In genomic region chr22:27213766-27214581, GRCh38 we compare ENCODE assay signal across 12 cellular contexts.
A peak's percentile ranks its signal among the peaks of the same experiment; 100 is the strongest.
DNase-seq lines count a peak whose midpoint lies in the region; ATAC-seq and TF ChIP-seq lines count a peak whose summit lies in the region.
"Had no signal": no experiment of that assay in that cellular context is flagged by ENCODE, and none has a peak within 500 bp of the region (broad histone marks: within the 10 kb centered on the region; RNA-seq: fewer than 3 reads in every experiment).

No MANE protein-coding gene starts in this region.

- intact Hi-C loops in ascending aorta (cut with DNase I) (loop anchor here (2.0 to 10.0 kb wide), 6 partner anchors 25 to 591 kb away; partner anchors contain the start of gene MN1), thyroid gland (cut with DNase I) (no loop called here)

- peaks cover 11 to 30% of the 10 kb centered on the region in 2 donors for H3K4me1 ChIP-seq in ascending aorta
- H3K4me1 ChIP-seq in gastroesophageal sphincter, result peaks cover 0 to 50% (median 15%) of the 10 kb centered on the region in 3 donors
- peaks cover 9 to 13% of the 10 kb centered on the region in 2 donors for H3K4me1 ChIP-seq in muscle layer of duodenum (ENCODE audit: control insufficient read depth in 1 of 2, insufficient read depth in 2 of 2, low read length in 2 of 2)
- H3K4me1 ChIP-seq in thyroid gland, result peaks cover 17 to 31% of the 10 kb centered on the region in 2 donors

- peak; percentile 67 for ATAC-seq in gastroesophageal sphincter
- ATAC-seq: naive thymus-derived CD4-positive, alpha-beta T cell had no signal

- WGBS in gastroesophageal sphincter (ENCODE audit: low coverage in 1 of 2), 2 donors, result 67 to 80% methylated on average over 4 to 17 of the region's 17 CpGs
- 51 to 57% methylated on average over 17 of the region's 17 CpGs for WGBS in thyroid gland, 2 donors

- TF ChIP-seq POLR2A in gastroesophageal sphincter (IDR thresholded peaks at IDR 0.05), result no peak
- no peak for TF ChIP-seq POLR2A in thyroid gland (IDR thresholded peaks at IDR 0.05)

- peak; percentile 32 to 89 for DNase-seq in ascending aorta (ENCODE audit: low spot score in 2 of 2)
- peak; percentile 52 to 60 for DNase-seq in thyroid gland
- DNase-seq in NCI-H2081 (lab: John Stamatoyannopoulos, UW), result no peak
- DNase-seq in DMS53 treated with DMSO at 0.1 percent for 48 hours (lab: John Stamatoyannopoulos, UW; ENCODE audit: unreplicated experiment), result no peak
- no peak for DNase-seq in medulla oblongata (ENCODE audit: extremely low spot score)
- no peak for DNase-seq in NCI-H1694 (lab: John Stamatoyannopoulos, UW)
- DNase-seq: activated CD8-positive, alpha-beta memory T cell treated with anti-CD3 and anti-CD28 coated beads for 24 hours; activated naive CD4-positive, alpha-beta T cell treated with anti-CD3 and anti-CD28 coated beads for 36 hours; naive thymus-derived CD4-positive, alpha-beta T cell; stimulated activated CD8-positive, alpha-beta memory T cell treated with anti-CD3 and anti-CD28 coated beads, Interleukin-4, amount 100 ng/mL, for 48 hours had no signal

- no peaks in the 10 kb centered on the region for H3K9me3 ChIP-seq in ascending aorta
- H3K9me3 ChIP-seq in gastroesophageal sphincter, result peaks cover 0 to 9% (median 0%) of the 10 kb centered on the region in 3 donors
- no peaks in the 10 kb centered on the region for H3K9me3 ChIP-seq in muscle layer of duodenum (ENCODE audit: control insufficient read depth in 1 of 2, low read length in 2 of 2)
- H3K9me3 ChIP-seq in thyroid gland, result no peaks in the 10 kb centered on the region

- H3K4me3 ChIP-seq in ascending aorta (no peak overlapping the region), gastroesophageal sphincter (no peak overlapping the region), muscle layer of duodenum (ENCODE audit: low read depth in 1 of 2, low read length in 2 of 2) (no peak overlapping the region), thyroid gland (replicated peaks in 1 of 3) (no peak overlapping the region)

- H3K27me3 ChIP-seq in ascending aorta, result no peaks in the 10 kb centered on the region
- H3K27me3 ChIP-seq in gastroesophageal sphincter, result no peaks in the 10 kb centered on the region
- no peaks in the 10 kb centered on the region for H3K27me3 ChIP-seq in muscle layer of duodenum (ENCODE audit: low read depth, low read length)
- no peaks in the 10 kb centered on the region for H3K27me3 ChIP-seq in thyroid gland

- H3K36me3 ChIP-seq in ascending aorta, result no peaks in the 10 kb centered on the region
- H3K36me3 ChIP-seq in gastroesophageal sphincter, result no peaks in the 10 kb centered on the region
- no peaks in the 10 kb centered on the region for H3K36me3 ChIP-seq in muscle layer of duodenum (ENCODE audit: control insufficient read depth in 1 of 2, insufficient read depth in 2 of 2, low read length in 2 of 2)
- no peaks in the 10 kb centered on the region for H3K36me3 ChIP-seq in thyroid gland

- peak overlapping the region; percentile 72 to 84 for H3K27ac ChIP-seq in ascending aorta
- H3K27ac ChIP-seq in gastroesophageal sphincter, result peak overlapping the region; percentile 60 to 83 (median 82)
- peak overlapping the region; percentile 73 for H3K27ac ChIP-seq in muscle layer of duodenum (ENCODE audit: low read length)
- H3K27ac ChIP-seq in thyroid gland, result peak overlapping the region; percentile 58 to 67 (median 63)

- TF ChIP-seq CTCF in ascending aorta (IDR thresholded peaks at IDR 0.05) (no peak), gastroesophageal sphincter (IDR thresholded peaks at IDR 0.05) (no peak), thyroid gland (IDR thresholded peaks at IDR 0.05) (no peak)

- TF ChIP-seq EP300 in gastroesophageal sphincter (IDR thresholded peaks at IDR 0.05), result no peak

Comparison
In these comparisons a context has a peak if more than half of its experiments do, and no peak if none do; other contexts are left out.
1. DNase-seq: peak in ascending aorta (2 of 2) and thyroid gland (2 of 2); none in NCI-H2081 (0 of 2), DMS53 treated with DMSO at 0.1 percent for 48 hours (single experiment), medulla oblongata (single experiment) and NCI-H1694 (single experiment).
2. Peak in every context shown above with its lines, with median percentiles within 50 percentile points of each other: H3K27ac ChIP-seq.